17 cellular contexts compared by ENCODE assay signal in genomic region chr12:71865757-71866536, GRCh38. TPM values are rescaled to one million over a fixed set of nuclear protein-coding genes. Genes with fewer than 3 reads are reported as not detected.
DNase-seq lines count a peak whose midpoint lies in the region; ATAC-seq and TF ChIP-seq lines count a peak whose summit lies in the region.
"Had no signal": no experiment of that assay in that cellular context is flagged by ENCODE, and none has a peak within 500 bp of the region (broad histone marks: within the 10 kb centered on the region; RNA-seq: fewer than 3 reads in every experiment).

No MANE protein-coding gene starts in this region.

- no peak for DNase-seq in activated CD4-positive, alpha-beta T cell treated with anti-CD3 and anti-CD28 coated beads for 36 hours
- DNase-seq in activated CD4-positive, alpha-beta T cell treated with anti-CD3 and anti-CD28 coated beads for 1 hour, result no peak
- no peak for DNase-seq in stimulated activated naive CD8-positive, alpha-beta T cell treated with anti-CD3 and anti-CD28 coated beads, Interleukin-15, Interleukin-2, amounts not matched to agents 100 U/mL and 50 U/mL, for 24 hours
- no peak for DNase-seq in NCI-H2107 (lab: John Stamatoyannopoulos, UW)
- DNase-seq: 8988T; activated naive CD4-positive, alpha-beta T cell; Calu3; GF-D8; midbrain; stimulated activated CD4-positive, alpha-beta T cell treated with anti-CD3 and anti-CD28 coated beads, Interleukin-1b, Interleukin-23, amount 100 ng/mL, for 48 hours; trophoblast cell had no signal

- no peak overlapping the region for H3K4me3 Mint-ChIP-seq in activated CD4-positive, alpha-beta T cell treated with anti-CD3 and anti-CD28 coated beads for 36 hours
- H3K4me3 Mint-ChIP-seq in activated naive CD8-positive, alpha-beta T cell, result no peak overlapping the region

- peaks cover 0 to 3% (median 0%) of the 10 kb centered on the region in 4 donors for H3K36me3 ChIP-seq in liver (ENCODE audit: control insufficient read depth in 4 of 4, insufficient read depth in 3 of 4, low read depth in 1 of 4, low read length in 3 of 4)
- H3K36me3 ChIP-seq: cardiac muscle cell, prostate gland had no signal

- H3K27me3 Mint-ChIP-seq in activated CD4-positive, alpha-beta T cell treated with anti-CD3 and anti-CD28 coated beads for 36 hours, result no peaks in the 10 kb centered on the region
- no peaks in the 10 kb centered on the region for H3K27me3 Mint-ChIP-seq in activated naive CD8-positive, alpha-beta T cell

- H3K9me3 Mint-ChIP-seq in activated CD4-positive, alpha-beta T cell treated with anti-CD3 and anti-CD28 coated beads for 36 hours (ENCODE audit: low read depth), result peaks cover 17% of the 10 kb centered on the region
- H3K9me3 Mint-ChIP-seq in activated naive CD8-positive, alpha-beta T cell (ENCODE audit: low read depth), result peaks cover 17% of the 10 kb centered on the region

- H3K9me3 ChIP-seq in liver (ENCODE audit: control insufficient read depth in 4 of 4, low read length in 3 of 4), result peaks cover 0 to 6% (median 0%) of the 10 kb centered on the region in 4 donors
- H3K9me3 ChIP-seq: prostate gland had no signal

- CTCF ChIA-PET in activated CD4-positive, alpha-beta T cell treated with anti-CD3 and anti-CD28 coated beads for 36 hours (lab: Charles Lee), result interaction anchor here (1.0 to 1.9 kb wide), 3 partner anchors 16 to 86 kb away, joined by 3 to 7 read pairs (median 4); no protein-coding TSS in a partner anchor

- no peak overlapping the region for H3K27ac ChIP-seq in liver (ENCODE audit: low read depth in 1 of 2, low read length in 2 of 2)
- H3K27ac ChIP-seq: cardiac muscle cell, prostate gland had no signal

- peaks cover 58% of the 10 kb centered on the region for H3K4me1 Mint-ChIP-seq in activated CD4-positive, alpha-beta T cell treated with anti-CD3 and anti-CD28 coated beads for 36 hours
- peaks cover 56% of the 10 kb centered on the region for H3K4me1 Mint-ChIP-seq in activated naive CD8-positive, alpha-beta T cell (ENCODE audit: low read depth)

- H3K36me3 Mint-ChIP-seq in activated CD4-positive, alpha-beta T cell treated with anti-CD3 and anti-CD28 coated beads for 36 hours (ENCODE audit: low read depth), result peaks cover 41% of the 10 kb centered on the region
- H3K36me3 Mint-ChIP-seq in activated naive CD8-positive, alpha-beta T cell, result peaks cover 23% of the 10 kb centered on the region

- POLR2A ChIA-PET in activated CD4-positive, alpha-beta T cell treated with anti-CD3 and anti-CD28 coated beads for 36 hours (lab: Charles Lee), result interaction anchor here (0.6 kb wide), 1 partner anchor 1585 kb away, joined by 5 read pairs; no protein-coding TSS in a partner anchor

- intact Hi-C loops in activated CD4-positive, alpha-beta T cell treated with anti-CD3 and anti-CD28 coated beads for 36 hours (cut with DNase I, micrococcal nuclease), result no loop called here

- peak overlapping the region; percentile 13 for H3K27ac Mint-ChIP-seq in activated CD4-positive, alpha-beta T cell treated with anti-CD3 and anti-CD28 coated beads for 36 hours
- peak overlapping the region; percentile 58 for H3K27ac Mint-ChIP-seq in activated naive CD8-positive, alpha-beta T cell

- H3K4me3 ChIP-seq in liver (ENCODE audit: low read depth in 1 of 3, low read length in 3 of 3), result no peak overlapping the region
- H3K4me3 ChIP-seq: cardiac muscle cell, prostate gland had no signal

- TF ChIP-seq RAD21 in liver (IDR thresholded peaks at IDR 0.05), result no peak

- no peak overlapping the region for H3K9ac ChIP-seq in liver (ENCODE audit: low read depth in 1 of 2, low read length in 2 of 2)

- no peak for TF ChIP-seq CTCF in liver (IDR thresholded peaks at IDR 0.05; ENCODE audit: low read depth, low read length, missing input control)

- no peak for ATAC-seq in activated CD4-positive, alpha-beta T cell treated with anti-CD3 and anti-CD28 coated beads for 36 hours
- ATAC-seq in stimulated activated naive CD8-positive, alpha-beta T cell treated with anti-CD3 and anti-CD28 coated beads, Interleukin-15, Interleukin-2, amounts not matched to agents 100 U/mL and 50 U/mL, for 24 hours, result peak; percentile 32
- no peak for ATAC-seq in activated CD4-positive, CD25-positive, alpha-beta regulatory T cell treated with anti-CD3 and anti-CD28 coated beads, Interleukin-2, amount 50 U/mL, for 24 hours
- ATAC-seq in HG02852 (IDR thresholded peaks at IDR 0.05; ENCODE audit: unreplicated experiment), result no peak

- 83% methylated on average over 5 of the region's 5 CpGs for WGBS in liver

- peaks cover 5 to 21% (median 10%) of the 10 kb centered on the region in 4 donors for H3K4me1 ChIP-seq in liver (ENCODE audit: control insufficient read depth in 4 of 4, insufficient read depth in 4 of 4, low read length in 3 of 4)
- H3K4me1 ChIP-seq: prostate gland had no signal

- H3K27me3 ChIP-seq in liver (ENCODE audit: control insufficient read depth in 4 of 4, insufficient read depth in 4 of 4, low read length in 3 of 4), result no peaks in the 10 kb centered on the region
- H3K27me3 ChIP-seq: cardiac muscle cell had no signal

TF ChIP-seq in liver, 16 proteins besides CTCF, POLR2A, EP300 and RAD21:
- TF ChIP-seq HNF4A (conservative IDR thresholded peaks at IDR 0.05) (peak; percentile 5 to 31), HNF4G (IDR thresholded peaks at IDR 0.05) (no peak)

RNA-seq across cellular contexts. Expression of gene TBC1D15, which starts 26.4 kb away (rescaled TPM):
- total RNA-seq in activated CD4-positive, alpha-beta T cell treated with anti-CD3 and anti-CD28 coated beads for 36 hours, result 10 to 100 TPM; 50.3 to 59.1 TPM
- total RNA-seq in liver, result 10 to 100 TPM; 25.1 to 26.0 TPM
- 10 to 100 TPM; 16.4 to 19.1 TPM for polyA plus RNA-seq in liver
